Comparison of ENCODE assay signal across 13 cellular contexts in genomic region chr6:132491303-132491702, GRCh38. TPM values are rescaled to one million over a fixed set of nuclear protein-coding genes. Genes with fewer than 3 reads are reported as not detected.
A peak's percentile ranks its signal among the peaks of the same experiment; 100 is the strongest.
DNase-seq lines count a peak whose midpoint lies in the region; ATAC-seq and TF ChIP-seq lines count a peak whose summit lies in the region.
"Had no signal": no experiment of that assay in that cellular context is flagged by ENCODE, and none has a peak within 500 bp of the region (broad histone marks: within the 10 kb centered on the region; RNA-seq: fewer than 3 reads in every experiment).

No MANE protein-coding gene starts in this region.

- H3K4me3 ChIP-seq in adrenal gland = no peak overlapping the region
- H3K4me3 ChIP-seq in upper lobe of right lung = no peak overlapping the region
- H3K4me3 ChIP-seq: BLaER1 had no signal

- H3K4me1 ChIP-seq in adrenal gland (replicated peaks in 1 of 2) (peaks cover 5 to 33% of the 10 kb centered on the region in 2 donors), upper lobe of right lung (peaks cover 35% of the 10 kb centered on the region)

- TF ChIP-seq CTCF in adrenal gland (IDR thresholded peaks at IDR 0.05) (no peak), upper lobe of right lung (IDR thresholded peaks at IDR 0.05) (no peak)

- H3K27me3 ChIP-seq in adrenal gland = no peaks in the 10 kb centered on the region
- no peaks in the 10 kb centered on the region for H3K27me3 ChIP-seq in upper lobe of right lung
- H3K27me3 ChIP-seq: BLaER1 had no signal

- H3K36me3 ChIP-seq in adrenal gland (replicated peaks in 1 of 2) (no peaks in the 10 kb centered on the region), upper lobe of right lung (no peaks in the 10 kb centered on the region)

- H3K9me3 ChIP-seq in adrenal gland (replicated peaks in 1 of 3) (no peaks in the 10 kb centered on the region), upper lobe of right lung (no peaks in the 10 kb centered on the region)

- DNase-seq in Right ventricle myocardium inferior (ENCODE audit: missing footprints) = peak; percentile 18
- DNase-seq in cardiac septum (ENCODE audit: low spot score) = no peak
- DNase-seq in adrenal gland = peak in 5 of 7 donors; percentile 39 to 66 (median 58)
- no peak for DNase-seq in Right ventricle myocardium superior
- DNase-seq in upper lobe of right lung = no peak
- DNase-seq in NCI-H187 (lab: John Stamatoyannopoulos, UW) = no peak
- DNase-seq: naive thymus-derived CD8-positive, alpha-beta T cell; NCI-H69; SW 1271 had no signal

- no peak for TF ChIP-seq POLR2A in adrenal gland (IDR thresholded peaks at IDR 0.05)

- intact Hi-C loops in Right ventricle myocardium inferior (cut with DNase I) (no loop called here), cardiac septum (cut with DNase I) (no loop called here), adrenal gland (cut with DNase I) (no loop called here), Right ventricle myocardium superior (cut with DNase I) (no loop called here), upper lobe of right lung (cut with DNase I) (no loop called here)

- peak overlapping the region in 2 of 5 donors; percentile 20 to 69 for H3K27ac ChIP-seq in adrenal gland
- H3K27ac ChIP-seq in upper lobe of right lung = no peak overlapping the region
- H3K27ac ChIP-seq: BLaER1 had no signal

- ATAC-seq in Right ventricle myocardium inferior (peak; percentile 32), Right ventricle myocardium superior (ENCODE audit: poor library complexity) (peak; percentile 24), upper lobe of right lung (peak; percentile 44), HG02885 (IDR thresholded peaks at IDR 0.05; ENCODE audit: poor library complexity, unreplicated experiment) (no peak), HG02973 (IDR thresholded peaks at IDR 0.05; ENCODE audit: unreplicated experiment) (no peak)
- ATAC-seq: naive thymus-derived CD8-positive, alpha-beta T cell had no signal

- WGBS in adrenal gland, 4 donors = 70 to 85% (median 74%) methylated on average over 5 of the region's 5 CpGs

RNA-seq across cellular contexts. Expression of gene STX7, which starts 21.6 kb away (rescaled TPM):
- total RNA-seq in Right ventricle myocardium inferior = 53.3 TPM
- total RNA-seq in cardiac septum = 53.3 TPM
- 10 to 100 TPM; 21.3 to 61.7 (median 40.4) TPM for total RNA-seq in adrenal gland
- polyA plus RNA-seq in adrenal gland = 10 to 100 TPM in 1 of 3 donors, 1 to 10 TPM in 2; 4.5 to 36.1 (median 8.8) TPM
- 55.1 TPM for total RNA-seq in Right ventricle myocardium superior
- 89.1 TPM for total RNA-seq in upper lobe of right lung

RNA-seq across cellular contexts. Expression of gene TAAR9, which starts 46.8 kb away (rescaled TPM):
- total RNA-seq in Right ventricle myocardium inferior = not detected
- total RNA-seq in cardiac septum = not detected
- not detected for total RNA-seq in adrenal gland
- polyA plus RNA-seq in adrenal gland = not detected
- not detected for total RNA-seq in Right ventricle myocardium superior
- total RNA-seq in upper lobe of right lung = not detected
- total RNA-seq: cerebellum; naive thymus-derived CD8-positive, alpha-beta T cell had no signal
- polyA plus RNA-seq: naive thymus-derived CD8-positive, alpha-beta T cell had no signal

Comparison
In these comparisons a context has a peak if more than half of its experiments do, and no peak if none do; other contexts are left out.
1. DNase-seq: peak in Right ventricle myocardium inferior (single experiment) and adrenal gland (5 of 7); none in cardiac septum (single experiment), Right ventricle myocardium superior (single experiment), upper lobe of right lung (single experiment) and NCI-H187 (0 of 2).
2. ATAC-seq: peak in Right ventricle myocardium inferior (single experiment), Right ventricle myocardium superior (single experiment) and upper lobe of right lung (single experiment); none in HG02885 (single experiment) and HG02973 (single experiment).